Comparison of ENCODE assay signal across 8 cellular contexts in the genomic region with DNA sequence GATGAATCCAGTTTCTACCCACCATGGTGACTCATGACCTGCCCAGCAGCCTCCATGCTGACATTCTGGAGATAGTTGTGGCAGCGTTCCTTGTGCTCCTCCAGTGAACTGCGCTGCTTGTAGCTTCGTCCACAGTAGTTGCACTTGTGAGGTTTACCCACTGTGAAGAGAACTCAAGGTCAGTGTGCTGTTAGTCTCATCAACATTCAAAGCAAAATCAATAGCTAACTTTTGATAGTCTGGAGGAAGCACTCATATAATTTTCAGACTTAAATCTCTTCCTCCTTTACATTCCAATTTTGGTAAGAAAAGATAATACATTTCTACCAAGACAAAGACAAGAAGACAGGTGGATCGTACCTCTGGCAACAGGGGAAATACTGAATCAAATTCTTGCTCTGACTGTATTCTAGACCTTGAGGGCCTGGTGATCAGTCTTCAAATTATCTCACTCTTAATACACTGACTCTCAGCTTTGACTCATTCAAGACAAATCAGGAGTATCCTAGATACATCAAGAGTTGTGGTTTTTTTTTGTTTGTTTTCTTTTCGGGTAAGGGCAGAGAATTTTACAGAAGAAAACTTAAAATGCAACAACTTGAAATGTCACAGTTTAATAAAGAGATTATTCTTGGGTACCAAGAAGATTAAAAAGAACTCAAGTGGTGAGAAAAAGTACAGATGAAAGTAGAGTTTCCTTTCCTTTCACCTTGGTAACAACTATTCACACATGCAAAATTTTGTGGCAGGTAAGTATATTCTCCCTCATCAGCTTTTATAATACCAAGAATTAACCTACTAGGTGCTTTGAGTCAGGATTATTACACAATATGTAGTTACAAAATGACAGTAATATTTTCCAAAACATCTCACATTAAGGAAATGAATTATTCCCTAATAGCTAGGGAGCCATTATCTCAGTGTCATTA.
DNase-seq lines count a peak whose midpoint lies in the region; ATAC-seq and TF ChIP-seq lines count a peak whose summit lies in the region.

No MANE protein-coding gene starts in this region.

- TF ChIP-seq CTCF in osteoblast (IDR thresholded peaks at IDR 0.05; ENCODE audit: extremely low read depth, low read depth, low read length) = no peak
- TF ChIP-seq CTCF in lower leg skin (IDR thresholded peaks at IDR 0.05) = no peak

- peaks cover 22% of the 10 kb centered on the region for H3K4me1 ChIP-seq in osteoblast (ENCODE audit: insufficient read depth, low read length)

- DNase-seq in activated CD4-positive, CD25-positive, alpha-beta regulatory T cell treated with anti-CD3 and anti-CD28 coated beads, Interleukin-2, amount 50 U/mL, for 72 hours = no peak
- DNase-seq in osteoblast (ENCODE audit: insufficient read length, low spot score, missing footprints) = peak; percentile 77
- no peak for DNase-seq in lower leg skin (ENCODE audit: low spot score in 2 of 2)
- no peak for DNase-seq in OCI-M2 (lab: John Stamatoyannopoulos, UW; ENCODE audit: unreplicated experiment)
- no peak for DNase-seq in COR-L47 (lab: John Stamatoyannopoulos, UW)

- intact Hi-C loops in lower leg skin (cut with DNase I; ENCODE audit: low total_unique reads) = no loop called here

- ATAC-seq in activated CD4-positive, CD25-positive, alpha-beta regulatory T cell treated with anti-CD3 and anti-CD28 coated beads, Interleukin-2, amount 50 U/mL, for 24 hours = peak; percentile 89
- ATAC-seq in HG02610 (IDR thresholded peaks at IDR 0.05; ENCODE audit: unreplicated experiment) = peak; percentile 91
- ATAC-seq in SK-N-SH treated with all-trans-retinoic acid at 6 μM for 48 hours = peak; percentile 47; the same call in 2 of the 3 replicates

- peak overlapping the region; percentile 46 for H3K4me2 ChIP-seq in osteoblast (ENCODE audit: insufficient read depth, low read length)

- 88 to 93% methylated on average over 5 of the region's 5 CpGs for WGBS in lower leg skin, 2 donors

- H3K36me3 ChIP-seq in osteoblast (ENCODE audit: insufficient read depth, low read length) = no peaks in the 10 kb centered on the region

- peak overlapping the region; percentile 88 for H3K27ac ChIP-seq in osteoblast (ENCODE audit: low read depth, low read length)

- TF ChIP-seq POLR2A in lower leg skin (IDR thresholded peaks at IDR 0.05) = no peak

- no peaks in the 10 kb centered on the region for H3K27me3 ChIP-seq in osteoblast (ENCODE audit: insufficient read depth, low read length)

- H2AFZ ChIP-seq in osteoblast (ENCODE audit: low read length) = peak overlapping the region; percentile 4

- H3K4me3 ChIP-seq in osteoblast (ENCODE audit: insufficient read depth, low read length) = peak overlapping the region; percentile 26
- H3K4me3 ChIP-seq in lower leg skin (ENCODE audit: low read depth, poor library complexity, severe bottlenecking) = no peak overlapping the region

- H3K9me3 ChIP-seq in osteoblast (ENCODE audit: low read depth, low read length) = no peaks in the 10 kb centered on the region

- H3K79me2 ChIP-seq in osteoblast (ENCODE audit: insufficient read depth, low read length) = no peaks in the 10 kb centered on the region

- H4K20me1 ChIP-seq in osteoblast (ENCODE audit: insufficient read depth, low read length) = no peaks in the 10 kb centered on the region

TF ChIP-seq in SK-N-SH treated with all-trans-retinoic acid at 6 μM for 48 hours, 23 proteins besides CTCF, POLR2A, EP300 and RAD21 (continues in another document):
- no peak for TF ChIP-seq ZC3H10 (CRISPR knock-in tag; IDR thresholded peaks at IDR 0.05)
- TF ChIP-seq PPARA (CRISPR knock-in tag; IDR thresholded peaks at IDR 0.05; ENCODE audit: borderline replicate concordance) = no peak
- no peak for TF ChIP-seq TCF4 (CRISPR knock-in tag; IDR thresholded peaks at IDR 0.05; ENCODE audit: borderline replicate concordance)
- no peak for TF ChIP-seq ZNF565 (CRISPR knock-in tag; conservative IDR thresholded peaks at IDR 0.05; ENCODE audit: low read depth)
- TF ChIP-seq, protein P1, sequence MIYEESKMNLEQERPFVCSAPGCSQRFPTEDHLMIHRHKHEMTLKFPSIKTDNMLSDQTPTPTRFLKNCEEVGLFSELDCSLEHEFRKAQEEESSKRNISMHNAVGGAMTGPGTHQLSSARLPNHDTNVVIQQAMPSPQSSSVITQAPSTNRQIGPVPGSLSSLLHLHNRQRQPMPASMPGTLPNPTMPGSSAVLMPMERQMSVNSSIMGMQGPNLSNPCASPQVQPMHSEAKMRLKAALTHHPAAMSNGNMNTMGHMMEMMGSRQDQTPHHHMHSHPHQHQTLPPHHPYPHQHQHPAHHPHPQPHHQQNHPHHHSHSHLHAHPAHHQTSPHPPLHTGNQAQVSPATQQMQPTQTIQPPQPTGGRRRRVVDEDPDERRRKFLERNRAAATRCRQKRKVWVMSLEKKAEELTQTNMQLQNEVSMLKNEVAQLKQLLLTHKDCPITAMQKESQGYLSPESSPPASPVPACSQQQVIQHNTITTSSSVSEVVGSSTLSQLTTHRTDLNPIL (CRISPR knock-in tag; IDR thresholded peaks at IDR 0.05; ENCODE audit: low read depth) = no peak
- TF ChIP-seq, protein P2, sequence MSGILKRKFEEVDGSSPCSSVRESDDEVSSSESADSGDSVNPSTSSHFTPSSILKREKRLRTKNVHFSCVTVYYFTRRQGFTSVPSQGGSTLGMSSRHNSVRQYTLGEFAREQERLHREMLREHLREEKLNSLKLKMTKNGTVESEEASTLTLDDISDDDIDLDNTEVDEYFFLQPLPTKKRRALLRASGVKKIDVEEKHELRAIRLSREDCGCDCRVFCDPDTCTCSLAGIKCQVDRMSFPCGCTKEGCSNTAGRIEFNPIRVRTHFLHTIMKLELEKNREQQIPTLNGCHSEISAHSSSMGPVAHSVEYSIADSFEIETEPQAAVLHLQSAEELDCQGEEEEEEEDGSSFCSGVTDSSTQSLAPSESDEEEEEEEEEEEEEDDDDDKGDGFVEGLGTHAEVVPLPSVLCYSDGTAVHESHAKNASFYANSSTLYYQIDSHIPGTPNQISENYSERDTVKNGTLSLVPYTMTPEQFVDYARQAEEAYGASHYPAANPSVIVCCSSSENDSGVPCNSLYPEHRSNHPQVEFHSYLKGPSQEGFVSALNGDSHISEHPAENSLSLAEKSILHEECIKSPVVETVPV (CRISPR knock-in tag; IDR thresholded peaks at IDR 0.05) = no peak
- TF ChIP-seq ZNF70 (CRISPR knock-in tag; IDR thresholded peaks at IDR 0.05) = no peak
- TF ChIP-seq CSDC2 (CRISPR knock-in tag; IDR thresholded peaks at IDR 0.05) = no peak
- TF ChIP-seq ISL1 (CRISPR knock-in tag; IDR thresholded peaks at IDR 0.05) = no peak
- TF ChIP-seq, protein P3, sequence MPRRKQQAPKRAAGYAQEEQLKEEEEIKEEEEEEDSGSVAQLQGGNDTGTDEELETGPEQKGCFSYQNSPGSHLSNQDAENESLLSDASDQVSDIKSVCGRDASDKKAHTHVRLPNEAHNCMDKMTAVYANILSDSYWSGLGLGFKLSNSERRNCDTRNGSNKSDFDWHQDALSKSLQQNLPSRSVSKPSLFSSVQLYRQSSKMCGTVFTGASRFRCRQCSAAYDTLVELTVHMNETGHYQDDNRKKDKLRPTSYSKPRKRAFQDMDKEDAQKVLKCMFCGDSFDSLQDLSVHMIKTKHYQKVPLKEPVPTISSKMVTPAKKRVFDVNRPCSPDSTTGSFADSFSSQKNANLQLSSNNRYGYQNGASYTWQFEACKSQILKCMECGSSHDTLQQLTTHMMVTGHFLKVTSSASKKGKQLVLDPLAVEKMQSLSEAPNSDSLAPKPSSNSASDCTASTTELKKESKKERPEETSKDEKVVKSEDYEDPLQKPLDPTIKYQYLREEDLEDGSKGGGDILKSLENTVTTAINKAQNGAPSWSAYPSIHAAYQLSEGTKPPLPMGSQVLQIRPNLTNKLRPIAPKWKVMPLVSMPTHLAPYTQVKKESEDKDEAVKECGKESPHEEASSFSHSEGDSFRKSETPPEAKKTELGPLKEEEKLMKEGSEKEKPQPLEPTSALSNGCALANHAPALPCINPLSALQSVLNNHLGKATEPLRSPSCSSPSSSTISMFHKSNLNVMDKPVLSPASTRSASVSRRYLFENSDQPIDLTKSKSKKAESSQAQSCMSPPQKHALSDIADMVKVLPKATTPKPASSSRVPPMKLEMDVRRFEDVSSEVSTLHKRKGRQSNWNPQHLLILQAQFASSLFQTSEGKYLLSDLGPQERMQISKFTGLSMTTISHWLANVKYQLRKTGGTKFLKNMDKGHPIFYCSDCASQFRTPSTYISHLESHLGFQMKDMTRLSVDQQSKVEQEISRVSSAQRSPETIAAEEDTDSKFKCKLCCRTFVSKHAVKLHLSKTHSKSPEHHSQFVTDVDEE (CRISPR knock-in tag; IDR thresholded peaks at IDR 0.05) = no peak
- TF ChIP-seq GLIS3 (CRISPR knock-in tag; IDR thresholded peaks at IDR 0.05) = no peak
- TF ChIP-seq, protein P4, sequence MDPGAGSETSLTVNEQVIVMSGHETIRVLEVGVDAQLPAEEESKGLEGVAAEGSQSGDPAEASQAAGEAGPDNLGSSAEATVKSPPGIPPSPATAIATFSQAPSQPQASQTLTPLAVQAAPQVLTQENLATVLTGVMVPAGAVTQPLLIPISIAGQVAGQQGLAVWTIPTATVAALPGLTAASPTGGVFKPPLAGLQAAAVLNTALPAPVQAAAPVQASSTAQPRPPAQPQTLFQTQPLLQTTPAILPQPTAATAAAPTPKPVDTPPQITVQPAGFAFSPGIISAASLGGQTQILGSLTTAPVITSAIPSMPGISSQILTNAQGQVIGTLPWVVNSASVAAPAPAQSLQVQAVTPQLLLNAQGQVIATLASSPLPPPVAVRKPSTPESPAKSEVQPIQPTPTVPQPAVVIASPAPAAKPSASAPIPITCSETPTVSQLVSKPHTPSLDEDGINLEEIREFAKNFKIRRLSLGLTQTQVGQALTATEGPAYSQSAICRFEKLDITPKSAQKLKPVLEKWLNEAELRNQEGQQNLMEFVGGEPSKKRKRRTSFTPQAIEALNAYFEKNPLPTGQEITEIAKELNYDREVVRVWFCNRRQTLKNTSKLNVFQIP (CRISPR knock-in tag; IDR thresholded peaks at IDR 0.05; ENCODE audit: borderline replicate concordance, low read depth) = no peak
- no peak for TF ChIP-seq ZNF8 (CRISPR knock-in tag; IDR thresholded peaks at IDR 0.05)
- TF ChIP-seq BACH2 (CRISPR knock-in tag; IDR thresholded peaks at IDR 0.05; ENCODE audit: borderline replicate concordance) = no peak
